ENCODE assay signal across 8 cellular contexts in the genomic region with DNA sequence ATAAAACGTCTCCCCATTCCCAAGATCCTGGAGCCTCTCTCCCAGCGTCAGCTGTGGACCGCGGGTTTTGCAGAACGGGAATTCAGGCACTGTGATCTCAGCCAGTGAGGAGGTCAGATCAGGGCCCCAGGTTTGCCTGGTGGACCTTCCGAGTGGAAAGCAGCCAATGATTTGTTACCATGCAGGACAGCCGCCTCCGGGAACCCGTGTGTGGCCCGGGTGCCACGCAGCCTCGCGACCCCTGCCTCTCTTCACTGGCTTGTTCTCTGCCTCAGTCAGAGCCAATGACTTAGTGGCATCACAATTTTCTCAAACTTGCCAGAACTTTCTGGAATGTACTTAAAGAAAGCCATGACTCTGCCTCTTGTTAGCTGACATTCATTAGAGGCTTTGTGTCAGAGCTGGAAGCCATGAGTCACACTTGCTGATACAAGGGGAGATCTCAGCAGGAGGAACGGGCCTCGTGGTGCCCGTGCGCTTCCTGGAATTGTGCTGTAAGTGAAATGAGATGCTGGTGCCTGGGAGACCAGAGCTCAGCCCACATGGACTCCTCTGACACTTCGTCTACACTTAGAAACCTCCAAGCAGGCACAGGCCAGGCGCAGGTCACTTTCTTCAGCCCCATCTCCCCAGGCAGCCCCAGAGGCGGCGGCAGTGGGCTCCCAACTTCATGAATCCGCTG.
DNase-seq lines count a peak whose midpoint lies in the region; FAIRE-seq and TF ChIP-seq lines count a peak whose summit lies in the region.

No MANE protein-coding gene starts in this region.

- TF ChIP-seq CTCF in AG09309 (IDR thresholded peaks at IDR 0.05; ENCODE audit: control insufficient read depth, insufficient read depth, low read depth, low read length, missing control alignments) (no peak), choroid plexus epithelial cell (conservative IDR thresholded peaks at IDR 0.05; ENCODE audit: low read depth, low read length) (no peak), mesothelial cell of epicardium (IDR thresholded peaks at IDR 0.05; ENCODE audit: unreplicated experiment) (no peak)

- peaks cover 21% of the 10 kb centered on the region for H3K4me1 Mint-ChIP-seq in mesothelial cell of epicardium

- no peaks in the 10 kb centered on the region for H3K9me3 Mint-ChIP-seq in mesothelial cell of epicardium

- H3K27me3 Mint-ChIP-seq in mesothelial cell of epicardium (ENCODE audit: low read depth): no peaks in the 10 kb centered on the region

- DNase-seq in AG09309 (ENCODE audit: low read depth): peak; percentile 92
- DNase-seq in HTR-8/SVneo (ENCODE audit: insufficient read length, low spot score): peak; percentile 57
- DNase-seq in choroid plexus epithelial cell (ENCODE audit: low read depth): peak; percentile 99
- DNase-seq in mesothelial cell of epicardium (ENCODE audit: low spot score in 2 of 2, unreplicated experiment in 2 of 2): no peak
- no peak for DNase-seq in cortex of kidney (lab: John Stamatoyannopoulos, UW)
- DNase-seq in NCI-H82 treated with DMSO at 0.1 percent for 48 hours (lab: John Stamatoyannopoulos, UW; ENCODE audit: unreplicated experiment): no peak
- no peak for DNase-seq in central memory CD4-positive, alpha-beta T cell
- DNase-seq in middle frontal gyrus (ENCODE audit: extremely low spot score, low spot score): no peak

- no peaks in the 10 kb centered on the region for H3K36me3 Mint-ChIP-seq in mesothelial cell of epicardium

- FAIRE-seq in HTR-8/SVneo (lab: Jason Lieb, UNC): peak; percentile 55

- H3K4me3 Mint-ChIP-seq in mesothelial cell of epicardium: no peak overlapping the region

- peak overlapping the region; percentile 92 for H3K27ac Mint-ChIP-seq in mesothelial cell of epicardium

- H3K4me3 ChIP-seq in AG09309 (ENCODE audit: control insufficient read depth, low read depth, low read length) (peak overlapping the region; percentile 22), choroid plexus epithelial cell (ENCODE audit: low read depth, low read length) (peak overlapping the region; percentile 25)

Comparison
In these comparisons a context has a peak if more than half of its experiments do, and no peak if none do; other contexts are left out.
1. DNase-seq: peak in AG09309 (single experiment), HTR-8/SVneo (single experiment) and choroid plexus epithelial cell (single experiment); none in mesothelial cell of epicardium (0 of 2), cortex of kidney (single experiment), NCI-H82 treated with DMSO at 0.1 percent for 48 hours (single experiment), central memory CD4-positive, alpha-beta T cell (single experiment) and middle frontal gyrus (single experiment).